ENCODE assay signal across 12 cellular contexts in the genomic region with DNA sequence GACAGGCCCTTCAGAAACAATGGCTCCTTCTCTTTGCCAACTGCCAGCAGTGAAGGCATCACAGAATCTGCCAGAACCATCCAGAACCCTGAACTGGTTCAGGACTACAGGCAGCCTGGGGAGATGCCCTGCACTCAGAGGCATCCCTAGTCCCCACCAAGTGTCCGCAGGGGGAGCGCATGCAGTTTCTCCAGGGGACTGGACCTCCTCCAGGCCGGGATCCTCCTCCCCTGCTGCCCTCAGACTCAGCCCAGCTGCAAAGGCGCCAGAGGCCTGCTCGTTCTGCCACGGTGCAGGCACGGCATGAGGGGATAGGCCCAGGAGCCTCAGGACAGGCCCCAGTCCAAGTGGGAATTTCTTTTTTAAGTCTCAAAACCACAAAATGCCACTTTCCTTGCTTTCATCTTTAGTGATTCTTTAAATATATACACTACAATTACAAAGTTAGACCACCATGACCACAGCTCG.
DNase-seq lines count a peak whose midpoint lies in the region; ATAC-seq and TF ChIP-seq lines count a peak whose summit lies in the region.
"Had no signal": no experiment of that assay in that cellular context is flagged by ENCODE, and none has a peak within 500 bp of the region (broad histone marks: within the 10 kb centered on the region; RNA-seq: fewer than 3 reads in every experiment).

No MANE protein-coding gene starts in this region.

- no peaks in the 10 kb centered on the region for H3K9me3 ChIP-seq in OCI-LY7 (ENCODE audit: low read length)
- H3K9me3 ChIP-seq in right atrium auricular region = no peaks in the 10 kb centered on the region
- H3K9me3 ChIP-seq in PC-3 (ENCODE audit: low read length) = no peaks in the 10 kb centered on the region
- H3K9me3 ChIP-seq: mucosa of descending colon had no signal

- BruUV-seq in OCI-LY7 (replicated peaks; lab: Mats Ljungman, UMichigan) (no TSS peak), PC-3 (replicated peaks; lab: Mats Ljungman, UMichigan) (no TSS peak)

- H3K27me3 Mint-ChIP-seq in immature natural killer cell (ENCODE audit: low read depth in 3 of 3) = peaks cover 5 to 11% (median 10%) of the 10 kb centered on the region in 3 donors

- no peak overlapping the region for H3K9ac ChIP-seq in PC-3 (ENCODE audit: low read length)

- H3K36me3 Mint-ChIP-seq in immature natural killer cell = no peaks in the 10 kb centered on the region

- ATAC-seq in GM21423 (IDR thresholded peaks at IDR 0.05; ENCODE audit: unreplicated experiment) = peak; percentile 2
- ATAC-seq in GM21737 (IDR thresholded peaks at IDR 0.05; ENCODE audit: unreplicated experiment) = no peak
- no peak for ATAC-seq in PC-3
- ATAC-seq in HG03108 (IDR thresholded peaks at IDR 0.05; ENCODE audit: unreplicated experiment) = no peak
- ATAC-seq: HCT116 had no signal

- TF ChIP-seq CTCF in AG09319 (IDR thresholded peaks at IDR 0.05; ENCODE audit: low read depth, low read length) (no peak), OCI-LY7 (conservative IDR thresholded peaks at IDR 0.05; ENCODE audit: low read length) (no peak), right atrium auricular region (IDR thresholded peaks at IDR 0.05) (no peak), PC-3 (conservative IDR thresholded peaks at IDR 0.05; ENCODE audit: low read depth, low read length) (no peak)

- no peaks in the 10 kb centered on the region for H3K9me2 ChIP-seq in OCI-LY7 (ENCODE audit: insufficient read depth, low read length)
- no peaks in the 10 kb centered on the region for H3K9me2 ChIP-seq in PC-3 (replicated peaks; ENCODE audit: low read length)

- H2AFZ ChIP-seq in OCI-LY7 (ENCODE audit: low read length) (no peak overlapping the region), PC-3 (ENCODE audit: low read length) (no peak overlapping the region)

- H3K36me3 ChIP-seq in OCI-LY7 (ENCODE audit: insufficient read depth, low read length) (no peaks in the 10 kb centered on the region), right atrium auricular region (no peaks in the 10 kb centered on the region), PC-3 (ENCODE audit: low read depth, low read length) (no peaks in the 10 kb centered on the region)

- no peaks in the 10 kb centered on the region for H3F3A ChIP-seq in PC-3 (ENCODE audit: low read length, unreplicated experiment)

- H3K4me3 Mint-ChIP-seq in immature natural killer cell = peak overlapping the region; percentile 67 to 78 (median 72)

- H4K20me1 ChIP-seq in OCI-LY7 (ENCODE audit: insufficient read depth, low read length) (no peaks in the 10 kb centered on the region), PC-3 (ENCODE audit: low read length) (no peaks in the 10 kb centered on the region)

- H3K79me2 ChIP-seq in OCI-LY7 (ENCODE audit: insufficient read depth, low read depth, low read length) (no peaks in the 10 kb centered on the region), PC-3 (ENCODE audit: low read length) (no peaks in the 10 kb centered on the region)

- H3K4me3 ChIP-seq in OCI-LY7 (ENCODE audit: low read depth, low read length, poor library complexity, severe bottlenecking) (peak overlapping the region; percentile 13), right atrium auricular region (no peak overlapping the region), PC-3 (ENCODE audit: low read length) (no peak overlapping the region)
- H3K4me3 ChIP-seq: mucosa of descending colon had no signal

- H3K4me2 ChIP-seq in OCI-LY7 (ENCODE audit: low read length) = peak overlapping the region; percentile 50
- H3K4me2 ChIP-seq in PC-3 (ENCODE audit: low read length) = no peak overlapping the region

- H3K4me1 Mint-ChIP-seq in immature natural killer cell = peaks cover 96% of the 10 kb centered on the region in 2 donors

- H3K27ac ChIP-seq in OCI-LY7 (ENCODE audit: low read depth, low read length, poor library complexity, severe bottlenecking) (peak overlapping the region; percentile 48), right atrium auricular region (no peak overlapping the region), PC-3 (ENCODE audit: low read length) (no peak overlapping the region)

- peak overlapping the region; percentile 72 to 90 (median 82) for H3K27ac Mint-ChIP-seq in immature natural killer cell

- H3K4me1 ChIP-seq in OCI-LY7 (ENCODE audit: insufficient read depth, low read length, poor library complexity, severe bottlenecking) = peaks cover 52% of the 10 kb centered on the region
- peaks cover 0 to 16% of the 10 kb centered on the region in 2 donors for H3K4me1 ChIP-seq in right atrium auricular region
- H3K4me1 ChIP-seq in PC-3 (ENCODE audit: insufficient read depth, low read length) = peaks cover 10% of the 10 kb centered on the region

- no peaks in the 10 kb centered on the region for H3K9me3 Mint-ChIP-seq in immature natural killer cell

- CTCF ChIA-PET in OCI-LY7 (lab: Charles Lee; ENCODE audit: unreplicated experiment) = interaction anchor here (0.8 to 1.2 kb wide), 2 partner anchors 18 to 123 kb away, joined by 3 to 5 read pairs; no protein-coding TSS in a partner anchor
- CTCF ChIA-PET in PC-3 (lab: Charles Lee) = no interaction called here

- intact Hi-C loops in OCI-LY7 (cut with micrococcal nuclease; ENCODE audit: unreplicated experiment) (loop anchor here (5.0 kb wide), 1 partner anchor 56 kb away; no protein-coding TSS in a partner anchor), PC-3 (cut with micrococcal nuclease) (no loop called here)

- DNase-seq in AG09319 (ENCODE audit: extremely low read depth, low read depth) (peak; percentile 14), OCI-LY7 (ENCODE audit: low spot score) (no peak), immature natural killer cell (no peak), right atrium auricular region (ENCODE audit: low spot score) (no peak), PC-3 (no peak)
- DNase-seq: Calu3, NCI-H226 had no signal

- H3K27me3 ChIP-seq in right atrium auricular region (no peaks in the 10 kb centered on the region), PC-3 (ENCODE audit: low read length) (no peaks in the 10 kb centered on the region)

- POLR2A ChIA-PET in OCI-LY7 (lab: Charles Lee) (interaction anchor here (0.6 to 2.5 kb wide), 7 partner anchors 20 to 131 kb away, joined by 3 to 11 read pairs (median 4); no protein-coding TSS in a partner anchor), PC-3 (lab: Charles Lee; ENCODE audit: unreplicated experiment) (no interaction called here)
